1 cellular context compared by ENCODE assay signal in the genomic region with DNA sequence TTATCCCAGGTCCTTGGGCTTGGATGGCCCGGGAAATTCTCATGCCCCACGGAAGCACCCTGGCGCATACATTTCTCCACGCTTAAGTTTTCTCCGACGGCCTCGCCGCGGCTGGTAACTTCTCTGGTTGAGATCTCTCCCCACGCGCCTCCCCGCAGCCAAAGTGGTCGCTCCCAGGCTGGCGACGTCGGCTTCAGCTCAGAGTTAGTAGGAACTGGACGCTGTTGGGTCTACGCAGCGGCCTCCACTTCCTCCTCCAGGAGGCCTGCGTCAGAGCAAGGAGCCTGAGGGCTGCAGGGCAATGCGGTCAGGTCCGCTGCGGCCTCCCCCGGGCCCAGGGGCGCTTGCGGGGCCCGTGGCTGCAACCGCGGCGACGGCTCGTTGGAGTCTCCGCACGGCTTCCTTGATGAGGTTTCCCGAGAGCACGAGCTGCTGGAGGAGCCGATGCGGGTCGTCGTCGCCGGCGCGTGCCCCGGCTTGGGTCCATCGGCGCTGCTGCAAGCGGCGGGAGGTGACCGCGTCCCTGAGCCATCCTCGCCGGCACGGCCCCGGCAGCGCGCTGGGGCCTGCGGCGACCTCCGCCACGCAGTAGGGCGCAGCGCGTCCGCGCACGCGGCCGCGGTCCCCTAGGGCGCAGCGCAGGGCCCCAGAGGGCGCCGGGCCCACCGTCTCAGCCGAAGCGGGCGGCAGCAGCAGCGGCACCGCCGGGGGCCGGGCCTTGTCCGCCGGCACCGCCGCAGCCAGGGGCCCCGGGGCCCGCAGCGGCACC.
TF ChIP-seq lines count a peak whose summit lies in the region.

No MANE protein-coding gene starts in this region.

TF ChIP-seq in HCT116, 20 proteins besides CTCF, POLR2A, EP300 and RAD21 (continued from another document):
- TF ChIP-seq, protein P1, sequence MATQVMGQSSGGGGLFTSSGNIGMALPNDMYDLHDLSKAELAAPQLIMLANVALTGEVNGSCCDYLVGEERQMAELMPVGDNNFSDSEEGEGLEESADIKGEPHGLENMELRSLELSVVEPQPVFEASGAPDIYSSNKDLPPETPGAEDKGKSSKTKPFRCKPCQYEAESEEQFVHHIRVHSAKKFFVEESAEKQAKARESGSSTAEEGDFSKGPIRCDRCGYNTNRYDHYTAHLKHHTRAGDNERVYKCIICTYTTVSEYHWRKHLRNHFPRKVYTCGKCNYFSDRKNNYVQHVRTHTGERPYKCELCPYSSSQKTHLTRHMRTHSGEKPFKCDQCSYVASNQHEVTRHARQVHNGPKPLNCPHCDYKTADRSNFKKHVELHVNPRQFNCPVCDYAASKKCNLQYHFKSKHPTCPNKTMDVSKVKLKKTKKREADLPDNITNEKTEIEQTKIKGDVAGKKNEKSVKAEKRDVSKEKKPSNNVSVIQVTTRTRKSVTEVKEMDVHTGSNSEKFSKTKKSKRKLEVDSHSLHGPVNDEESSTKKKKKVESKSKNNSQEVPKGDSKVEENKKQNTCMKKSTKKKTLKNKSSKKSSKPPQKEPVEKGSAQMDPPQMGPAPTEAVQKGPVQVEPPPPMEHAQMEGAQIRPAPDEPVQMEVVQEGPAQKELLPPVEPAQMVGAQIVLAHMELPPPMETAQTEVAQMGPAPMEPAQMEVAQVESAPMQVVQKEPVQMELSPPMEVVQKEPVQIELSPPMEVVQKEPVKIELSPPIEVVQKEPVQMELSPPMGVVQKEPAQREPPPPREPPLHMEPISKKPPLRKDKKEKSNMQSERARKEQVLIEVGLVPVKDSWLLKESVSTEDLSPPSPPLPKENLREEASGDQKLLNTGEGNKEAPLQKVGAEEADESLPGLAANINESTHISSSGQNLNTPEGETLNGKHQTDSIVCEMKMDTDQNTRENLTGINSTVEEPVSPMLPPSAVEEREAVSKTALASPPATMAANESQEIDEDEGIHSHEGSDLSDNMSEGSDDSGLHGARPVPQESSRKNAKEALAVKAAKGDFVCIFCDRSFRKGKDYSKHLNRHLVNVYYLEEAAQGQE (IDR thresholded peaks at IDR 0.05; ENCODE audit: low read depth): no peak
- TF ChIP-seq CEBPB (IDR thresholded peaks at IDR 0.05; ENCODE audit: low read depth): no peak
- TF ChIP-seq, protein P2, sequence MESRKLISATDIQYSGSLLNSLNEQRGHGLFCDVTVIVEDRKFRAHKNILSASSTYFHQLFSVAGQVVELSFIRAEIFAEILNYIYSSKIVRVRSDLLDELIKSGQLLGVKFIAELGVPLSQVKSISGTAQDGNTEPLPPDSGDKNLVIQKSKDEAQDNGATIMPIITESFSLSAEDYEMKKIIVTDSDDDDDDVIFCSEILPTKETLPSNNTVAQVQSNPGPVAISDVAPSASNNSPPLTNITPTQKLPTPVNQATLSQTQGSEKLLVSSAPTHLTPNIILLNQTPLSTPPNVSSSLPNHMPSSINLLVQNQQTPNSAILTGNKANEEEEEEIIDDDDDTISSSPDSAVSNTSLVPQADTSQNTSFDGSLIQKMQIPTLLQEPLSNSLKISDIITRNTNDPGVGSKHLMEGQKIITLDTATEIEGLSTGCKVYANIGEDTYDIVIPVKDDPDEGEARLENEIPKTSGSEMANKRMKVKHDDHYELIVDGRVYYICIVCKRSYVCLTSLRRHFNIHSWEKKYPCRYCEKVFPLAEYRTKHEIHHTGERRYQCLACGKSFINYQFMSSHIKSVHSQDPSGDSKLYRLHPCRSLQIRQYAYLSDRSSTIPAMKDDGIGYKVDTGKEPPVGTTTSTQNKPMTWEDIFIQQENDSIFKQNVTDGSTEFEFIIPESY (IDR thresholded peaks at IDR 0.05; ENCODE audit: extremely low read depth, insufficient replicate concordance, low read length): no peak
- TF ChIP-seq YY1 (IDR thresholded peaks at IDR 0.05; ENCODE audit: extremely low read depth, insufficient replicate concordance, low read depth, low read length): no peak
- TF ChIP-seq, protein P3, sequence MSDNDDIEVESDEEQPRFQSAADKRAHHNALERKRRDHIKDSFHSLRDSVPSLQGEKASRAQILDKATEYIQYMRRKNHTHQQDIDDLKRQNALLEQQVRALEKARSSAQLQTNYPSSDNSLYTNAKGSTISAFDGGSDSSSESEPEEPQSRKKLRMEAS (IDR thresholded peaks at IDR 0.05): no peak
- TF ChIP-seq SRF (IDR thresholded peaks at IDR 0.05; ENCODE audit: low read depth): no peak
- no peak for TF ChIP-seq JUND (IDR thresholded peaks at IDR 0.05)
- no peak for TF ChIP-seq TCF7L2 (IDR thresholded peaks at IDR 0.05; ENCODE audit: borderline replicate concordance, extremely low read depth, insufficient read depth, insufficient read length)
- no peak for TF ChIP-seq SIN3A (IDR thresholded peaks at IDR 0.05; ENCODE audit: low read depth)
- TF ChIP-seq EZH2 (IDR thresholded peaks at IDR 0.05): no peak
- no peak for TF ChIP-seq SP1 (IDR thresholded peaks at IDR 0.05; ENCODE audit: low read depth)
- TF ChIP-seq EGR1 (IDR thresholded peaks at IDR 0.05; ENCODE audit: low read depth): no peak
TF ChIP-seq in HCT116: peak in this region for 0.
